Comparison of ENCODE assay signal across 22 cellular contexts in genomic region chr1:41401899-41402298, GRCh38. TPM values are rescaled to one million over a fixed set of nuclear protein-coding genes. Genes with fewer than 3 reads are reported as not detected.
DNase-seq lines count a peak whose midpoint lies in the region; ATAC-seq and TF ChIP-seq lines count a peak whose summit lies in the region.
"Had no signal": no experiment of that assay in that cellular context is flagged by ENCODE, and none has a peak within 500 bp of the region (broad histone marks: within the 10 kb centered on the region; RNA-seq: fewer than 3 reads in every experiment).

No MANE protein-coding gene starts in this region.

- H3K4me3 ChIP-seq in SK-N-MC (no peak overlapping the region), Caco-2 (ENCODE audit: low read depth, low read length) (no peak overlapping the region)
- H3K4me3 ChIP-seq: A549; BLaER1 treated with 17β-estradiol and CSF1 and Interleukin-3, amounts not matched to agents 10 nM and 100 nM had no signal

- peak overlapping the region; percentile 16; the same call in 1 of the 2 replicates for H3K27ac ChIP-seq in SK-N-MC
- H3K27ac ChIP-seq: A549; BLaER1 treated with 17β-estradiol and CSF1 and Interleukin-3, amounts not matched to agents 10 nM and 100 nM had no signal

- H3K27ac Mint-ChIP-seq in brain = peak overlapping the region; percentile 36 to 87 (median 67)
- peak overlapping the region in 2 of 3 experiments; percentile 54 to 59 for H3K27ac Mint-ChIP-seq in nephron
- no peak overlapping the region for H3K27ac Mint-ChIP-seq in Caco-2 (ENCODE audit: unreplicated experiment)
- H3K27ac Mint-ChIP-seq: CD14-positive monocyte; CD4-positive, alpha-beta T cell; CD8-positive, alpha-beta memory T cell; H9; HFFc6 had no signal

- H3K9me3 ChIP-seq in SK-N-MC (ENCODE audit: low read depth, low read length) (no peaks in the 10 kb centered on the region), Caco-2 (no peaks in the 10 kb centered on the region)
- H3K9me3 ChIP-seq: A549, BE2C had no signal

- intact Hi-C loops in Right ventricle myocardium inferior (cut with DNase I) = no loop called here
- intact Hi-C loops in Right ventricle myocardium superior (cut with DNase I) = no loop called here
- intact Hi-C loops in Caco-2 (cut with micrococcal nuclease; ENCODE audit: unreplicated experiment) = no loop called here

- H3K36me3 Mint-ChIP-seq in brain (no peaks in the 10 kb centered on the region), nephron (ENCODE audit: low read depth) (no peaks in the 10 kb centered on the region), Caco-2 (ENCODE audit: insufficient read depth, unreplicated experiment) (no peaks in the 10 kb centered on the region)
- H3K36me3 Mint-ChIP-seq: CD14-positive monocyte had no signal

- H3K4me1 ChIP-seq in Caco-2 = no peaks in the 10 kb centered on the region

- ATAC-seq in Right ventricle myocardium inferior = no peak
- no peak for ATAC-seq in Right ventricle myocardium superior (ENCODE audit: poor library complexity)
- ATAC-seq: A549 had no signal

- H3K27me3 Mint-ChIP-seq in brain = no peaks in the 10 kb centered on the region
- peaks cover 35% of the 10 kb centered on the region for H3K27me3 Mint-ChIP-seq in nephron (ENCODE audit: low read depth)
- H3K27me3 Mint-ChIP-seq in Caco-2 (ENCODE audit: insufficient read depth, unreplicated experiment) = peaks cover 12% of the 10 kb centered on the region

- H3K4me1 Mint-ChIP-seq in brain (peaks cover 97% of the 10 kb centered on the region), nephron (peaks cover 52% of the 10 kb centered on the region), Caco-2 (ENCODE audit: low read depth, unreplicated experiment) (no peaks in the 10 kb centered on the region)
- H3K4me1 Mint-ChIP-seq: CD8-positive, alpha-beta memory T cell had no signal

- TF ChIP-seq CTCF in brain (conservative IDR thresholded peaks at IDR 0.05) = no peak
- no peak for TF ChIP-seq CTCF in nephron (IDR thresholded peaks at IDR 0.05; ENCODE audit: unreplicated experiment in 3 of 3)
- no peak for TF ChIP-seq CTCF in Caco-2 (IDR thresholded peaks at IDR 0.05; ENCODE audit: insufficient read depth in 1 of 2, low read depth in 1 of 2, low read length in 1 of 2, severe bottlenecking in 1 of 2, unreplicated experiment in 1 of 2)

- H3K36me3 ChIP-seq in SK-N-MC (ENCODE audit: insufficient read depth, low read length) (no peaks in the 10 kb centered on the region), Caco-2 (ENCODE audit: control insufficient read depth, insufficient read depth, low read length) (no peaks in the 10 kb centered on the region)
- H3K36me3 ChIP-seq: BE2C had no signal

- CTCF ChIA-PET in Caco-2 (lab: Charles Lee) = no interaction called here

- DNase-seq in Right ventricle myocardium inferior (ENCODE audit: missing footprints) (peak; percentile 23), Right ventricle myocardium superior (no peak), SK-N-MC (ENCODE audit: low read depth, low spot score) (no peak), Caco-2 (no peak), nucleus accumbens (lab: John Stamatoyannopoulos, UW) (no peak), COR-L47 (lab: John Stamatoyannopoulos, UW) (no peak)
- DNase-seq: 8988T; ACHN; AML-193; BE2C; CD4-positive, alpha-beta T cell; CD8-positive, alpha-beta memory T cell; DMS53; DMS79 treated with DMSO at 0.1 percent for 48 hours; GF-D8; H9; HFFc6 had no signal

- H3K4me3 Mint-ChIP-seq in brain = no peak overlapping the region
- H3K4me3 Mint-ChIP-seq in nephron = no peak overlapping the region
- H3K4me3 Mint-ChIP-seq in Caco-2 (ENCODE audit: unreplicated experiment) = no peak overlapping the region
- H3K4me3 Mint-ChIP-seq: CD14-positive monocyte; CD4-positive, alpha-beta T cell; CD8-positive, alpha-beta memory T cell; H9; HFFc6 had no signal

- peaks cover 0 to 13% (median 9%) of the 10 kb centered on the region in 5 experiments for H3K9me3 Mint-ChIP-seq in brain
- peaks cover 3% of the 10 kb centered on the region for H3K9me3 Mint-ChIP-seq in nephron
- no peaks in the 10 kb centered on the region for H3K9me3 Mint-ChIP-seq in Caco-2 (ENCODE audit: unreplicated experiment)
- H3K9me3 Mint-ChIP-seq: CD4-positive, alpha-beta T cell had no signal

- POLR2A ChIA-PET in Caco-2 (lab: Charles Lee) = no interaction called here

- no TSS peak for BruUV-seq in Caco-2 (replicated peaks; lab: Mats Ljungman, UMichigan)

- no peaks in the 10 kb centered on the region for H3K27me3 ChIP-seq in Caco-2 (replicated peaks; ENCODE audit: control insufficient read depth, insufficient read depth, low read length)
- H3K27me3 ChIP-seq: BE2C; BLaER1 treated with 17β-estradiol and CSF1 and Interleukin-3, amounts not matched to agents 10 nM and 100 nM had no signal

- H3K9ac ChIP-seq in SK-N-MC (ENCODE audit: insufficient read length) = no peak overlapping the region
- H3K9ac ChIP-seq: BLaER1 treated with 17β-estradiol and CSF1 and Interleukin-3, amounts not matched to agents 10 nM and 100 nM had no signal

RNA-seq across cellular contexts. Expression of gene FOXO6, which starts 40.7 kb away (rescaled TPM):
- total RNA-seq in Right ventricle myocardium inferior (4.5 TPM), Right ventricle myocardium superior (3.6 TPM), Caco-2 (2022) (0.42 and 0.59 TPM in 2 replicates)
- 8.1 TPM for polyA plus RNA-seq in brain (ENCODE audit: insufficient read depth, low read depth, low replicate concordance)
- polyA plus RNA-seq: CD14-positive monocyte; CD8-positive, alpha-beta memory T cell had no signal
